Comparison of ENCODE assay signal across 15 cellular contexts in genomic region chr3:13219077-13219901, GRCh38.
"Had no signal": no experiment of that assay in that cellular context is flagged by ENCODE, and none has a peak within 500 bp of the region (broad histone marks: within the 10 kb centered on the region; RNA-seq: fewer than 3 reads in every experiment).

No MANE protein-coding gene starts in this region.

- H2AFZ ChIP-seq: parathyroid adenoma had no signal

- DNase-seq: activated CD4-positive, alpha-beta T cell treated with anti-CD3 and anti-CD28 coated beads for 4 hours; activated naive CD4-positive, alpha-beta T cell treated with anti-CD3 and anti-CD28 coated beads, Interleukin-2, amount 50 U/mL, for 16 hours; cerebellar nuclear complex; left colon; retina; T-helper 1 cell; transverse colon; WERI-Rb-1 had no signal

- ATAC-seq: left colon; stimulated activated memory B cell treated with anti-CD40 and anti-IgM and Interleukin-4, amounts not matched to agents 10 μg/mL and 1 μg/mL and 100 μg/mL, for 72 hours had no signal

- H3K4me3 Mint-ChIP-seq: brain; stimulated activated memory B cell treated with anti-CD40 and anti-IgM and Interleukin-4, amounts not matched to agents 10 μg/mL and 1 μg/mL and 100 μg/mL, for 72 hours had no signal

- H3K27me3 Mint-ChIP-seq: brain had no signal

- H3K79me2 ChIP-seq: parathyroid adenoma had no signal

- H3K4me3 ChIP-seq: adrenal gland, dorsolateral prefrontal cortex, SK-N-MC, transverse colon had no signal

- H3K4me1 ChIP-seq: parathyroid adenoma, transverse colon had no signal

- H3K36me3 ChIP-seq: adrenal gland, transverse colon, WERI-Rb-1 had no signal

- H3K9me3 Mint-ChIP-seq: activated T-helper 2 cell treated with anti-CD3 and anti-CD28 coated beads, Interferon-gamma antibody, Interleukin-2, Interleukin-4, amounts not matched to agents 10 μg/mL and 5 μg/mL and 100 μg/mL, durations not matched to agents 14 hours and 24 hours and 36 hours; stimulated activated memory B cell treated with anti-CD40 and anti-IgM and Interleukin-4, amounts not matched to agents 10 μg/mL and 1 μg/mL and 100 μg/mL, for 72 hours had no signal

- H3K9ac ChIP-seq: parathyroid adenoma had no signal

- H3K27ac ChIP-seq: adrenal gland, dorsolateral prefrontal cortex, parathyroid adenoma, SK-N-MC, transverse colon, WERI-Rb-1 had no signal

- H3K27ac Mint-ChIP-seq: activated T-helper 2 cell treated with anti-CD3 and anti-CD28 coated beads, Interferon-gamma antibody, Interleukin-2, Interleukin-4, amounts not matched to agents 10 μg/mL and 5 μg/mL and 100 μg/mL, durations not matched to agents 14 hours and 24 hours and 36 hours; stimulated activated memory B cell treated with anti-CD40 and anti-IgM and Interleukin-4, amounts not matched to agents 10 μg/mL and 1 μg/mL and 100 μg/mL, for 72 hours had no signal

- H3K27me3 ChIP-seq: adrenal gland, dorsolateral prefrontal cortex, transverse colon had no signal

- H3K9me3 ChIP-seq: adrenal gland, transverse colon had no signal

- H3K36me3 Mint-ChIP-seq: brain; stimulated activated memory B cell treated with anti-CD40 and anti-IgM and Interleukin-4, amounts not matched to agents 10 μg/mL and 1 μg/mL and 100 μg/mL, for 72 hours had no signal

- H3K4me1 Mint-ChIP-seq: stimulated activated memory B cell treated with anti-CD40 and anti-IgM and Interleukin-4, amounts not matched to agents 10 μg/mL and 1 μg/mL and 100 μg/mL, for 72 hours had no signal
